In the genomic region with DNA sequence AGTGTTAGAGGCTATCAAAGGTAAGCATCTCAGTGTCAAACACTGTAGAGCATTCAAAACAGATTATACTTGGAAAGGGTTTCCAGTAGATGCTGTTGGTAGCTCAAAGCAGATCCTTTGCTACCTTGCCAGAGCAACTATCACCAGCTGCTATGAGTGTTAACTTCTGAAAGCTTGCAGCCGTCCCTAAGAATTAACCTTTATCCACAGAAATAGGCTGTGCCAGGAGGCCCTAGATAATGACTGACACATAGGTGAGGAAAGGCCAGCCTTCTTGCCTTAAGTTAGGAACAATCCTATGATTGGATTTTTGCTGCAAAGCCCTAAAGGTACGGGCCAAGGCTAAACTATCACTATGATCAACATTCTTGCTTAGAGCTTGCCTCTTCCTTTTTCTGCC, we compare ENCODE assay signal across 20 cellular contexts.
"Had no signal": no experiment of that assay in that cellular context is flagged by ENCODE, and none has a peak within 500 bp of the region (broad histone marks: within the 10 kb centered on the region; RNA-seq: fewer than 3 reads in every experiment).

No MANE protein-coding gene starts in this region.

- H3K27me3 Mint-ChIP-seq: activated CD4-positive, alpha-beta T cell treated with anti-CD3 and anti-CD28 coated beads, Interleukin-2, amount 10 ng/mL, durations not matched to agents 7 days and 5 days; activated naive CD8-positive, alpha-beta T cell; brain; effector memory CD8-positive, alpha-beta T cell; memory B cell; stimulated activated naive B cell treated with anti-CD40 and anti-IgM and Interleukin-4, amounts not matched to agents 10 μg/mL and 1 μg/mL and 100 μg/mL, for 72 hours had no signal

- H3K4me1 Mint-ChIP-seq: activated CD4-positive, alpha-beta T cell treated with anti-CD3 and anti-CD28 coated beads, Interleukin-2, amount 10 ng/mL, durations not matched to agents 7 days and 5 days; memory B cell; natural killer cell; stimulated activated naive B cell treated with anti-CD40 and anti-IgM and Interleukin-4, amounts not matched to agents 10 μg/mL and 1 μg/mL and 100 μg/mL, for 72 hours had no signal

- DNase-seq: activated CD4-positive, alpha-beta T cell treated with anti-CD3 and anti-CD28 coated beads, Interleukin-2, amount 10 ng/mL, durations not matched to agents 7 days and 5 days; activated CD4-positive, CD25-positive, alpha-beta regulatory T cell; activated CD8-positive, alpha-beta memory T cell treated with anti-CD3 and anti-CD28 coated beads, Interleukin-2, amount 50 U/mL, for 48 hours; activated gamma-delta T cell treated with Interleukin-2 at 50 U/mL for 16 hours; amniotic stem cell; dermis blood vessel endothelial cell; effector memory CD8-positive, alpha-beta T cell; gastrocnemius medialis; heart right ventricle; left cardiac atrium; natural killer cell; stimulated activated CD4-positive, alpha-beta T cell treated with anti-CD3 and anti-CD28 coated beads, Interleukin-15, amount 100 ng/mL, for 24 hours; stimulated activated CD4-positive, alpha-beta T cell treated with anti-CD3 and anti-CD28 coated beads, Interleukin-4, amount 100 ng/mL, for 1 hour; stimulated activated naive B cell treated with anti-CD40 and anti-IgM and Interleukin-4, amounts not matched to agents 10 μg/mL and 1 μg/mL and 100 μg/mL, for 72 hours had no signal

- H3K9me3 ChIP-seq: gastrocnemius medialis, neutrophil, vagina had no signal

- H3K27ac Mint-ChIP-seq: activated CD4-positive, alpha-beta T cell treated with anti-CD3 and anti-CD28 coated beads, Interleukin-2, amount 10 ng/mL, durations not matched to agents 7 days and 5 days; activated naive CD8-positive, alpha-beta T cell; brain; effector memory CD8-positive, alpha-beta T cell; memory B cell; natural killer cell; stimulated activated naive B cell treated with anti-CD40 and anti-IgM and Interleukin-4, amounts not matched to agents 10 μg/mL and 1 μg/mL and 100 μg/mL, for 72 hours had no signal

- H3K27ac ChIP-seq: gastrocnemius medialis, heart right ventricle, neutrophil, tibial nerve, vagina had no signal

- H3K4me1 ChIP-seq: gastrocnemius medialis, heart right ventricle, tibial nerve, vagina had no signal

- H3K36me3 Mint-ChIP-seq: activated naive CD8-positive, alpha-beta T cell; memory B cell; natural killer cell; stimulated activated naive B cell treated with anti-CD40 and anti-IgM and Interleukin-4, amounts not matched to agents 10 μg/mL and 1 μg/mL and 100 μg/mL, for 72 hours had no signal

- H3K36me3 ChIP-seq: gastrocnemius medialis, heart right ventricle, neutrophil, tibial nerve, vagina had no signal

- H3K27me3 ChIP-seq: gastrocnemius medialis, heart right ventricle, neutrophil, tibial nerve, vagina had no signal

- H3K4me3 ChIP-seq: gastrocnemius medialis, heart right ventricle, tibial nerve, vagina had no signal

- H3K4me3 Mint-ChIP-seq: activated CD4-positive, alpha-beta T cell treated with anti-CD3 and anti-CD28 coated beads, Interleukin-2, amount 10 ng/mL, durations not matched to agents 7 days and 5 days; activated naive CD8-positive, alpha-beta T cell; brain; effector memory CD8-positive, alpha-beta T cell; memory B cell; natural killer cell; stimulated activated naive B cell treated with anti-CD40 and anti-IgM and Interleukin-4, amounts not matched to agents 10 μg/mL and 1 μg/mL and 100 μg/mL, for 72 hours had no signal

- ATAC-seq: effector memory CD8-positive, alpha-beta T cell; gastrocnemius medialis; heart right ventricle; left cardiac atrium; natural killer cell; stimulated activated naive B cell treated with anti-CD40 and anti-IgM and Interleukin-4, amounts not matched to agents 10 μg/mL and 1 μg/mL and 100 μg/mL, for 72 hours had no signal
